Comparison of ENCODE assay signal across 1 cellular context in the genomic region with DNA sequence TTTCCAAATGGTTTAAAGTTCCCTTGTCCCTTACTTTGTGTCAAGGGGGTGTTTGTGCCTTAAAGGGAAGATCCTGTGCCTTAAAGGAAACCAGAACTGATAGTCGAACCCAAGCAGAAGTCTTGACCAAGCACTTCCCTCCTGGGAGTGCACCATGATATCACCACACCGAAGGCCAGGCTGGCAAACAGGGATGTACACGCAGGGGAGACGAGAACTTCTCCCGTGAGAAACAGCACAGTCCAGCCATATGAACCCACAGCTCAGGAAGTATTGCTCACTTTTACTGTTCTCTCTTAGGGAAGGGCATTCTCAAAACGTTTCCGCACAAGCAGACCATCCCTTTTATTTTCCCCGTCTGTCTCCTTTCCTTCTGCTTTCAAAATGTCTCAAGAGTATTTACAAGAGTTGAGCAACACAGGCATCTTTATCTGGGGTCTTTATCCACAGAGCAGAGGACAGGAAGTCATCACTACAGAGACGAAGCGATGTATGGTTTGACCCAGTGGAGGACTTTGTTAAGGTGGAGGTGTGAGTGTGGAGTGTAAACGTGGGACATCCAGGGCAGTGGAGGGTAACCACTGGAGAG.
A peak's percentile ranks its signal among the peaks of the same experiment; 100 is the strongest.
TF ChIP-seq lines count a peak whose summit lies in the region.

No MANE protein-coding gene starts in this region.

TF ChIP-seq in HepG2, 621 proteins besides CTCF, POLR2A, EP300 and RAD21 (continued from another document):
- TF ChIP-seq, protein P1, sequence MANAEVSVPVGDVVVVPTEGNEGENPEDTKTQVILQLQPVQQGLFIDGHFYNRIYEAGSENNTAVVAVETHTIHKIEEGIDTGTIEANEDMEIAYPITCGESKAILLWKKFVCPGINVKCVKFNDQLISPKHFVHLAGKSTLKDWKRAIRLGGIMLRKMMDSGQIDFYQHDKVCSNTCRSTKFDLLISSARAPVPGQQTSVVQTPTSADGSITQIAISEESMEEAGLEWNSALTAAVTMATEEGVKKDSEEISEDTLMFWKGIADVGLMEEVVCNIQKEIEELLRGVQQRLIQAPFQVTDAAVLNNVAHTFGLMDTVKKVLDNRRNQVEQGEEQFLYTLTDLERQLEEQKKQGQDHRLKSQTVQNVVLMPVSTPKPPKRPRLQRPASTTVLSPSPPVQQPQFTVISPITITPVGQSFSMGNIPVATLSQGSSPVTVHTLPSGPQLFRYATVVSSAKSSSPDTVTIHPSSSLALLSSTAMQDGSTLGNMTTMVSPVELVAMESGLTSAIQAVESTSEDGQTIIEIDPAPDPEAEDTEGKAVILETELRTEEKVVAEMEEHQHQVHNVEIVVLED (CRISPR knock-in tag; IDR thresholded peaks at IDR 0.05; ENCODE audit: borderline replicate concordance): peak; percentile 36; the same call in 1 of the 2 replicates
- TF ChIP-seq THAP11 (CRISPR knock-in tag; IDR thresholded peaks at IDR 0.05) (peak; percentile 16; the same call in 1 of the 2 replicates), NAIF1 (CRISPR knock-in tag; IDR thresholded peaks at IDR 0.05; ENCODE audit: borderline replicate concordance) (0 out of 2 replicates have a peak, but pooled peaks have one; percentile 68), ZNF644 (CRISPR knock-in tag; IDR thresholded peaks at IDR 0.05; ENCODE audit: low read depth) (0 out of 2 replicates have a peak, but pooled peaks have one; percentile 56), FOSL2 (CRISPR knock-in tag; IDR thresholded peaks at IDR 0.05) (no peak), KDM2A (CRISPR knock-in tag; IDR thresholded peaks at IDR 0.05; ENCODE audit: borderline replicate concordance, low read depth) (no peak), AHR (CRISPR knock-in tag; IDR thresholded peaks at IDR 0.05) (0 out of 2 replicates have a peak, but pooled peaks have one; percentile 41), ZNF235 (CRISPR knock-in tag; IDR thresholded peaks at IDR 0.05; ENCODE audit: borderline replicate concordance) (peak; percentile 26; the same call in 1 of the 2 replicates), YEATS2 (CRISPR knock-in tag; IDR thresholded peaks at IDR 0.05; ENCODE audit: borderline replicate concordance) (0 out of 2 replicates have a peak, but pooled peaks have one; percentile 21), MEF2D (CRISPR knock-in tag; IDR thresholded peaks at IDR 0.05) (0 out of 2 replicates have a peak, but pooled peaks have one; percentile 22), ZNF850 (CRISPR knock-in tag; conservative IDR thresholded peaks at IDR 0.05) (0 out of 2 replicates have a peak, but pooled peaks have one; percentile 31), ELF1 (CRISPR knock-in tag; IDR thresholded peaks at IDR 0.05) (peak; percentile 15; the same call in 1 of the 2 replicates), FOXO1 (CRISPR knock-in tag; IDR thresholded peaks at IDR 0.05) (no peak; the same call in 1 of the 2 replicates), ZFP37 (CRISPR knock-in tag; IDR thresholded peaks at IDR 0.05; ENCODE audit: borderline replicate concordance) (0 out of 2 replicates have a peak, but pooled peaks have one; percentile 44), HDAC1 (CRISPR knock-in tag; IDR thresholded peaks at IDR 0.05) (peak; percentile 22; the same call in 1 of the 2 replicates), ATF7-NPFF (CRISPR knock-in tag; IDR thresholded peaks at IDR 0.05; ENCODE audit: low read depth) (no peak)
- TF ChIP-seq, protein P2, sequence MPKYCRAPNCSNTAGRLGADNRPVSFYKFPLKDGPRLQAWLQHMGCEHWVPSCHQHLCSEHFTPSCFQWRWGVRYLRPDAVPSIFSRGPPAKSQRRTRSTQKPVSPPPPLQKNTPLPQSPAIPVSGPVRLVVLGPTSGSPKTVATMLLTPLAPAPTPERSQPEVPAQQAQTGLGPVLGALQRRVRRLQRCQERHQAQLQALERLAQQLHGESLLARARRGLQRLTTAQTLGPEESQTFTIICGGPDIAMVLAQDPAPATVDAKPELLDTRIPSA (CRISPR knock-in tag; IDR thresholded peaks at IDR 0.05; ENCODE audit: borderline replicate concordance): no peak
- TF ChIP-seq, protein P3, sequence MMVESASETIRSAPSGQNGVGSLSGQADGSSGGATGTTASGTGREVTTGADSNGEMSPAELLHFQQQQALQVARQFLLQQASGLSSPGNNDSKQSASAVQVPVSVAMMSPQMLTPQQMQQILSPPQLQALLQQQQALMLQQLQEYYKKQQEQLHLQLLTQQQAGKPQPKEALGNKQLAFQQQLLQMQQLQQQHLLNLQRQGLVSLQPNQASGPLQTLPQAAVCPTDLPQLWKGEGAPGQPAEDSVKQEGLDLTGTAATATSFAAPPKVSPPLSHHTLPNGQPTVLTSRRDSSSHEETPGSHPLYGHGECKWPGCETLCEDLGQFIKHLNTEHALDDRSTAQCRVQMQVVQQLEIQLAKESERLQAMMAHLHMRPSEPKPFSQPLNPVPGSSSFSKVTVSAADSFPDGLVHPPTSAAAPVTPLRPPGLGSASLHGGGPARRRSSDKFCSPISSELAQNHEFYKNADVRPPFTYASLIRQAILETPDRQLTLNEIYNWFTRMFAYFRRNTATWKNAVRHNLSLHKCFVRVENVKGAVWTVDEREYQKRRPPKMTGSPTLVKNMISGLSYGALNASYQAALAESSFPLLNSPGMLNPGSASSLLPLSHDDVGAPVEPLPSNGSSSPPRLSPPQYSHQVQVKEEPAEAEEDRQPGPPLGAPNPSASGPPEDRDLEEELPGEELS (CRISPR knock-in tag; IDR thresholded peaks at IDR 0.05): peak; percentile 33; the same call in 1 of the 2 replicates
- TF ChIP-seq, protein P4, sequence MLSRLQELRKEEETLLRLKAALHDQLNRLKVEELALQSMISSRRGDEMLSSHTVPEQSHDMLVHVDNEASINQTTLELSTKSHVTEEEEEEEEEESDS (CRISPR knock-in tag; IDR thresholded peaks at IDR 0.05; ENCODE audit: borderline replicate concordance): no peak
- TF ChIP-seq, protein P5, sequence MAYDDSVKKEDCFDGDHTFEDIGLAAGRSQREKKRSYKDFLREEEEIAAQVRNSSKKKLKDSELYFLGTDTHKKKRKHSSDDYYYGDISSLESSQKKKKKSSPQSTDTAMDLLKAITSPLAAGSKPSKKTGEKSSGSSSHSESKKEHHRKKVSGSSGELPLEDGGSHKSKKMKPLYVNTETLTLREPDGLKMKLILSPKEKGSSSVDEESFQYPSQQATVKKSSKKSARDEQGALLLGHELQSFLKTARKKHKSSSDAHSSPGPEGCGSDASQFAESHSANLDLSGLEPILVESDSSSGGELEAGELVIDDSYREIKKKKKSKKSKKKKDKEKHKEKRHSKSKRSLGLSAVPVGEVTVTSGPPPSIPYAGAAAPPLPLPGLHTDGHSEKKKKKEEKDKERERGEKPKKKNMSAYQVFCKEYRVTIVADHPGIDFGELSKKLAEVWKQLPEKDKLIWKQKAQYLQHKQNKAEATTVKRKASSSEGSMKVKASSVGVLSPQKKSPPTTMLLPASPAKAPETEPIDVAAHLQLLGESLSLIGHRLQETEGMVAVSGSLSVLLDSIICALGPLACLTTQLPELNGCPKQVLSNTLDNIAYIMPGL (CRISPR knock-in tag; IDR thresholded peaks at IDR 0.05; ENCODE audit: borderline replicate concordance in 1 of 2, low read depth in 1 of 2): peak in 1 of 2 experiments; percentile 66; a peak in 2 of 4 replicates
- TF ChIP-seq, protein P6, sequence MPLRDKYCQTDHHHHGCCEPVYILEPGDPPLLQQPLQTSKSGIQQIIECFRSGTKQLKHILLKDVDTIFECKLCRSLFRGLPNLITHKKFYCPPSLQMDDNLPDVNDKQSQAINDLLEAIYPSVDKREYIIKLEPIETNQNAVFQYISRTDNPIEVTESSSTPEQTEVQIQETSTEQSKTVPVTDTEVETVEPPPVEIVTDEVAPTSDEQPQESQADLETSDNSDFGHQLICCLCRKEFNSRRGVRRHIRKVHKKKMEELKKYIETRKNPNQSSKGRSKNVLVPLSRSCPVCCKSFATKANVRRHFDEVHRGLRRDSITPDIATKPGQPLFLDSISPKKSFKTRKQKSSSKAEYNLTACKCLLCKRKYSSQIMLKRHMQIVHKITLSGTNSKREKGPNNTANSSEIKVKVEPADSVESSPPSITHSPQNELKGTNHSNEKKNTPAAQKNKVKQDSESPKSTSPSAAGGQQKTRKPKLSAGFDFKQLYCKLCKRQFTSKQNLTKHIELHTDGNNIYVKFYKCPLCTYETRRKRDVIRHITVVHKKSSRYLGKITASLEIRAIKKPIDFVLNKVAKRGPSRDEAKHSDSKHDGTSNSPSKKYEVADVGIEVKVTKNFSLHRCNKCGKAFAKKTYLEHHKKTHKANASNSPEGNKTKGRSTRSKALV (CRISPR knock-in tag; IDR thresholded peaks at IDR 0.05): peak; percentile 44; the same call in 1 of the 2 replicates
- TF ChIP-seq, protein P7, sequence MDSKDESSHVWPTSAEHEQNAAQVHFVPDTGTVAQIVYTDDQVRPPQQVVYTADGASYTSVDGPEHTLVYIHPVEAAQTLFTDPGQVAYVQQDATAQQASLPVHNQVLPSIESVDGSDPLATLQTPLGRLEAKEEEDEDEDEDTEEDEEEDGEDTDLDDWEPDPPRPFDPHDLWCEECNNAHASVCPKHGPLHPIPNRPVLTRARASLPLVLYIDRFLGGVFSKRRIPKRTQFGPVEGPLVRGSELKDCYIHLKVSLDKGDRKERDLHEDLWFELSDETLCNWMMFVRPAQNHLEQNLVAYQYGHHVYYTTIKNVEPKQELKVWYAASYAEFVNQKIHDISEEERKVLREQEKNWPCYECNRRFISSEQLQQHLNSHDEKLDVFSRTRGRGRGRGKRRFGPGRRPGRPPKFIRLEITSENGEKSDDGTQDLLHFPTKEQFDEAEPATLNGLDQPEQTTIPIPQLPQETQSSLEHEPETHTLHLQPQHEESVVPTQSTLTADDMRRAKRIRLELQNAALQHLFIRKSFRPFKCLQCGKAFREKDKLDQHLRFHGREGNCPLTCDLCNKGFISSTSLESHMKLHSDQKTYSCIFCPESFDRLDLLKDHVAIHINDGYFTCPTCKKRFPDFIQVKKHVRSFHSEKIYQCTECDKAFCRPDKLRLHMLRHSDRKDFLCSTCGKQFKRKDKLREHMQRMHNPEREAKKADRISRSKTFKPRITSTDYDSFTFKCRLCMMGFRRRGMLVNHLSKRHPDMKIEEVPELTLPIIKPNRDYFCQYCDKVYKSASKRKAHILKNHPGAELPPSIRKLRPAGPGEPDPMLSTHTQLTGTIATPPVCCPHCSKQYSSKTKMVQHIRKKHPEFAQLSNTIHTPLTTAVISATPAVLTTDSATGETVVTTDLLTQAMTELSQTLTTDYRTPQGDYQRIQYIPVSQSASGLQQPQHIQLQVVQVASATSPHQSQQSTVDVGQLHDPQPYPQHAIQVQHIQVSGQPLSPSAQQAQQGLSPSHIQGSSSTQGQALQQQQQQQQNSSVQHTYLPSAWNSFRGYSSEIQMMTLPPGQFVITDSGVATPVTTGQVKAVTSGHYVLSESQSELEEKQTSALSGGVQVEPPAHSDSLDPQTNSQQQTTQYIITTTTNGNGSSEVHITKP (CRISPR knock-in tag; IDR thresholded peaks at IDR 0.05; ENCODE audit: low read depth): 0 out of 2 replicates have a peak, but pooled peaks have one; percentile 20
- TF ChIP-seq, protein P8, sequence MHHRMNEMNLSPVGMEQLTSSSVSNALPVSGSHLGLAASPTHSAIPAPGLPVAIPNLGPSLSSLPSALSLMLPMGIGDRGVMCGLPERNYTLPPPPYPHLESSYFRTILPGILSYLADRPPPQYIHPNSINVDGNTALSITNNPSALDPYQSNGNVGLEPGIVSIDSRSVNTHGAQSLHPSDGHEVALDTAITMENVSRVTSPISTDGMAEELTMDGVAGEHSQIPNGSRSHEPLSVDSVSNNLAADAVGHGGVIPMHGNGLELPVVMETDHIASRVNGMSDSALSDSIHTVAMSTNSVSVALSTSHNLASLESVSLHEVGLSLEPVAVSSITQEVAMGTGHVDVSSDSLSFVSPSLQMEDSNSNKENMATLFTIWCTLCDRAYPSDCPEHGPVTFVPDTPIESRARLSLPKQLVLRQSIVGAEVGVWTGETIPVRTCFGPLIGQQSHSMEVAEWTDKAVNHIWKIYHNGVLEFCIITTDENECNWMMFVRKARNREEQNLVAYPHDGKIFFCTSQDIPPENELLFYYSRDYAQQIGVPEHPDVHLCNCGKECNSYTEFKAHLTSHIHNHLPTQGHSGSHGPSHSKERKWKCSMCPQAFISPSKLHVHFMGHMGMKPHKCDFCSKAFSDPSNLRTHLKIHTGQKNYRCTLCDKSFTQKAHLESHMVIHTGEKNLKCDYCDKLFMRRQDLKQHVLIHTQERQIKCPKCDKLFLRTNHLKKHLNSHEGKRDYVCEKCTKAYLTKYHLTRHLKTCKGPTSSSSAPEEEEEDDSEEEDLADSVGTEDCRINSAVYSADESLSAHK (CRISPR knock-in tag; IDR thresholded peaks at IDR 0.05; ENCODE audit: borderline replicate concordance): 0 out of 2 replicates have a peak, but pooled peaks have one; percentile 29
TF ChIP-seq in HepG2: peak in this region for 57.
